17 cellular contexts compared by ENCODE assay signal in genomic region chr15:31373970-31374369, GRCh38. TPM values are rescaled to one million over a fixed set of nuclear protein-coding genes. Genes with fewer than 3 reads are reported as not detected.
A peak's percentile ranks its signal among the peaks of the same experiment; 100 is the strongest.
DNase-seq lines count a peak whose midpoint lies in the region; ATAC-seq and TF ChIP-seq lines count a peak whose summit lies in the region.
"Had no signal": no experiment of that assay in that cellular context is flagged by ENCODE, and none has a peak within 500 bp of the region (broad histone marks: within the 10 kb centered on the region; RNA-seq: fewer than 3 reads in every experiment).

No MANE protein-coding gene starts in this region.

- peaks cover 41% of the 10 kb centered on the region for H3K4me1 Mint-ChIP-seq in osteocyte (ENCODE audit: unreplicated experiment)

- H3K9me3 ChIP-seq in right atrium auricular region (no peaks in the 10 kb centered on the region), upper lobe of right lung (no peaks in the 10 kb centered on the region), hepatocyte (ENCODE audit: low read depth) (no peaks in the 10 kb centered on the region)
- H3K9me3 ChIP-seq: Caco-2 had no signal

- H3K4me1 ChIP-seq in right atrium auricular region = peaks cover 0 to 82% of the 10 kb centered on the region in 2 donors
- H3K4me1 ChIP-seq in upper lobe of right lung = peaks cover 66% of the 10 kb centered on the region
- H3K4me1 ChIP-seq in hepatocyte (ENCODE audit: insufficient read depth) = peaks cover 6% of the 10 kb centered on the region

- H3K36me3 ChIP-seq in right atrium auricular region (peaks cover 46% of the 10 kb centered on the region), upper lobe of right lung (peaks cover 53% of the 10 kb centered on the region), hepatocyte (replicated peaks; ENCODE audit: insufficient read depth, low read depth) (no peaks in the 10 kb centered on the region)

- no peak for DNase-seq in right atrium auricular region (ENCODE audit: low spot score)
- DNase-seq in Right ventricle myocardium inferior (ENCODE audit: missing footprints) = no peak
- no peak for DNase-seq in coronary artery (ENCODE audit: low spot score)
- DNase-seq in osteocyte (ENCODE audit: extremely low spot score, unreplicated experiment) = no peak
- no peak for DNase-seq in upper lobe of right lung
- no peak for DNase-seq in GM20000 (ENCODE audit: low spot score)
- DNase-seq in hepatocyte (ENCODE audit: low spot score) = no peak
- DNase-seq: activated B cell treated with CpG ODN at 0.5 μM for 24 hours, Caco-2, HFFc6, NCI-H2107, NCI-H748 treated with DMSO at 0.1 percent for 48 hours, occipital lobe, SW 1271 had no signal

- H3K79me2 ChIP-seq in hepatocyte = peaks cover 45% of the 10 kb centered on the region

- H3K9me2 ChIP-seq in hepatocyte (replicated peaks; ENCODE audit: insufficient read depth) = no peaks in the 10 kb centered on the region

- intact Hi-C loops in Right ventricle myocardium inferior (cut with DNase I) (no loop called here), upper lobe of right lung (cut with DNase I) (no loop called here)

- H3K27me3 ChIP-seq in right atrium auricular region = no peaks in the 10 kb centered on the region
- no peaks in the 10 kb centered on the region for H3K27me3 ChIP-seq in upper lobe of right lung
- H3K27me3 ChIP-seq in hepatocyte = no peaks in the 10 kb centered on the region

- no peak overlapping the region for H3K4me3 Mint-ChIP-seq in osteocyte (ENCODE audit: unreplicated experiment)
- H3K4me3 Mint-ChIP-seq: activated B cell treated with CpG ODN at 0.5 μM for 24 hours, HFFc6, IgD-negative memory B cell had no signal

- no peak overlapping the region for H3K4me3 ChIP-seq in right atrium auricular region
- H3K4me3 ChIP-seq in coronary artery = peak overlapping the region; percentile 8
- H3K4me3 ChIP-seq in upper lobe of right lung = no peak overlapping the region
- no peak overlapping the region for H3K4me3 ChIP-seq in hepatocyte

- H2AFZ ChIP-seq in hepatocyte = no peak overlapping the region

- H3K27me3 Mint-ChIP-seq in osteocyte (ENCODE audit: unreplicated experiment) = no peaks in the 10 kb centered on the region
- H3K27me3 Mint-ChIP-seq: activated B cell treated with CpG ODN at 0.5 μM for 24 hours, IgD-negative memory B cell had no signal

- H3K27ac Mint-ChIP-seq in osteocyte (ENCODE audit: unreplicated experiment) = peak overlapping the region; percentile 44
- H3K27ac Mint-ChIP-seq: activated B cell treated with CpG ODN at 0.5 μM for 24 hours, HFFc6 had no signal

- no peak for ATAC-seq in Right ventricle myocardium inferior
- ATAC-seq in upper lobe of right lung = no peak
- ATAC-seq in GM21515 (IDR thresholded peaks at IDR 0.05; ENCODE audit: unreplicated experiment) = no peak
- ATAC-seq: activated naive CD4-positive, alpha-beta T cell treated with anti-CD3 and anti-CD28 coated beads, Interleukin-2, amount 50 U/mL, for 72 hours had no signal

- H4K20me1 ChIP-seq in hepatocyte (ENCODE audit: insufficient read depth, poor library complexity, severe bottlenecking) = peaks cover 4% of the 10 kb centered on the region

- H3K9me3 Mint-ChIP-seq in osteocyte (ENCODE audit: unreplicated experiment) = peaks cover 15% of the 10 kb centered on the region
- H3K9me3 Mint-ChIP-seq: activated B cell treated with CpG ODN at 0.5 μM for 24 hours; activated naive CD4-positive, alpha-beta T cell treated with anti-CD3 and anti-CD28 coated beads, Interleukin-2, amount 50 U/mL, for 72 hours; IgD-negative memory B cell had no signal

- H3K36me3 Mint-ChIP-seq in osteocyte (ENCODE audit: unreplicated experiment) = peaks cover 17% of the 10 kb centered on the region

- no peak overlapping the region for H3K4me2 ChIP-seq in hepatocyte

- H3K27ac ChIP-seq in right atrium auricular region = peak overlapping the region; percentile 90 to 96
- H3K27ac ChIP-seq in coronary artery = peak overlapping the region in 1 of 2 donors; percentile 61
- peak overlapping the region; percentile 49 for H3K27ac ChIP-seq in upper lobe of right lung
- H3K27ac ChIP-seq in hepatocyte = no peak overlapping the region

- no peak for TF ChIP-seq CTCF in right atrium auricular region (IDR thresholded peaks at IDR 0.05)
- no peak for TF ChIP-seq CTCF in coronary artery (IDR thresholded peaks at IDR 0.05)
- TF ChIP-seq CTCF in osteocyte (IDR thresholded peaks at IDR 0.05) = no peak
- no peak for TF ChIP-seq CTCF in upper lobe of right lung (IDR thresholded peaks at IDR 0.05)
- TF ChIP-seq CTCF in GM20000 (IDR thresholded peaks at IDR 0.05; ENCODE audit: extremely low read depth, missing control alignments) = no peak
- TF ChIP-seq CTCF in hepatocyte (IDR thresholded peaks at IDR 0.05; ENCODE audit: poor library complexity) = no peak

- 98% methylated on average over 9 of the region's 9 CpGs for WGBS in hepatocyte (ENCODE audit: low lambda C conversion rate, missing lambda C conversion rate)

RNA-seq across cellular contexts. Expression of gene KLF13, which starts 47.3 kb away (rescaled TPM):
- total RNA-seq in right atrium auricular region (10 to 100 TPM; 52.8 to 54.6 TPM), Right ventricle myocardium inferior (63.4 TPM), osteocyte (54.5 and 57.7 TPM in 2 replicates), upper lobe of right lung (176 TPM), hepatocyte (35.4 and 51.2 TPM in 2 replicates)
- polyA plus RNA-seq in hepatocyte = 27.3 and 32.7 TPM in 2 replicates
